ENCODE assay signal across 18 cellular contexts in the genomic region with DNA sequence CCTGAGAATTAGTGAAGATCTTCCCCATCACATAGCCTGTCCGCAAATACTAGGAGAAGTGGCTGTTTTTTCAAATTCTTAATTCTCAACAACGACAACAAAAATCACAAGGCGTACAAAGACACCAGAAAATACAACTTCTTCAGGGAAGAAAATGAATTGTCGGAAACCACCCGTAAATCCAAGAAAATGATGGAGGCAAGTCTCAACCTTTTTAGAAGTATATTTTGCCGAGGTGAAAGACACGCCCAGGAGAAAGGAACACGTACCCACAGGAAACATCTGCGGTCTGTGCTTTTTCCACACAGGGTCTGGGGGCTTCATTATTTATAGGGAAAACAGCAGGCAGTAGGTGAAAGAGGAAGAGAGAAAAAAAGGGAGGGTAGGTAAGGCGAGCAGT.
A peak's percentile ranks its signal among the peaks of the same experiment; 100 is the strongest.
DNase-seq lines count a peak whose midpoint lies in the region; ATAC-seq and TF ChIP-seq lines count a peak whose summit lies in the region.
"Had no signal": no experiment of that assay in that cellular context is flagged by ENCODE, and none has a peak within 500 bp of the region (broad histone marks: within the 10 kb centered on the region; RNA-seq: fewer than 3 reads in every experiment).

No MANE protein-coding gene starts in this region.

- WGBS in HUES64, result 75% methylated on average over 10 of the region's 10 CpGs
- WGBS in hepatocyte (ENCODE audit: low lambda C conversion rate, missing lambda C conversion rate), result 65% methylated on average over 10 of the region's 10 CpGs
- 37 to 42% methylated on average over 10 of the region's 10 CpGs for WGBS in esophagus squamous epithelium, 2 donors

- no peak for TF ChIP-seq EP300 in neural cell (conservative IDR thresholded peaks at IDR 0.05; ENCODE audit: poor library complexity, severe bottlenecking)

- H3K9me2 ChIP-seq in hepatocyte (replicated peaks; ENCODE audit: insufficient read depth) (no peaks in the 10 kb centered on the region), neural cell (ENCODE audit: insufficient read depth, low read length) (no peaks in the 10 kb centered on the region)

- no peak for TF ChIP-seq CTCF in hepatocyte (IDR thresholded peaks at IDR 0.05; ENCODE audit: poor library complexity)
- no peak for TF ChIP-seq CTCF in neural cell (IDR thresholded peaks at IDR 0.05; ENCODE audit: poor library complexity, severe bottlenecking)
- no peak for TF ChIP-seq CTCF in esophagus squamous epithelium (IDR thresholded peaks at IDR 0.05)

- H4K20me1 ChIP-seq in BLaER1, result no peaks in the 10 kb centered on the region
- H4K20me1 ChIP-seq in hepatocyte (ENCODE audit: insufficient read depth, poor library complexity, severe bottlenecking), result no peaks in the 10 kb centered on the region
- H4K20me1 ChIP-seq in neural cell (ENCODE audit: insufficient read depth), result no peaks in the 10 kb centered on the region

- H2AFZ ChIP-seq in hepatocyte (peak overlapping the region; percentile 21), neural cell (ENCODE audit: low read depth, low read length) (no peak overlapping the region)
- H2AFZ ChIP-seq: GM23248 had no signal

- no peak overlapping the region for H3K27ac ChIP-seq in BLaER1
- H3K27ac ChIP-seq in HUES64 (ENCODE audit: low read depth, low read length), result peak overlapping the region; percentile 58
- peak overlapping the region; percentile 65 for H3K27ac ChIP-seq in hepatocyte
- H3K27ac ChIP-seq in neural cell (ENCODE audit: low read length), result peak overlapping the region; percentile 40
- H3K27ac ChIP-seq in esophagus squamous epithelium, result no peak overlapping the region
- H3K27ac ChIP-seq: GM23248, HL-60 had no signal

- ATAC-seq in HG03108 (IDR thresholded peaks at IDR 0.05; ENCODE audit: unreplicated experiment), result no peak

- H3F3A ChIP-seq in neural cell (ENCODE audit: insufficient read depth, low read length, poor library complexity, severe bottlenecking), result no peaks in the 10 kb centered on the region

- peaks cover 42% of the 10 kb centered on the region for H3K4me1 ChIP-seq in BLaER1
- H3K4me1 ChIP-seq in HUES64 (ENCODE audit: insufficient read depth, low read length), result peaks cover 22% of the 10 kb centered on the region
- peaks cover 20% of the 10 kb centered on the region for H3K4me1 ChIP-seq in hepatocyte (ENCODE audit: insufficient read depth)
- H3K4me1 ChIP-seq in esophagus squamous epithelium, result no peaks in the 10 kb centered on the region

- no peak for TF ChIP-seq RAD21 in neural cell (conservative IDR thresholded peaks at IDR 0.05)

- intact Hi-C loops in esophagus squamous epithelium (cut with DNase I), result no loop called here

- peaks cover 25% of the 10 kb centered on the region for H3K27me3 ChIP-seq in BLaER1
- no peaks in the 10 kb centered on the region for H3K27me3 ChIP-seq in HUES64 (ENCODE audit: insufficient read depth, low read length)
- H3K27me3 ChIP-seq in hepatocyte, result no peaks in the 10 kb centered on the region
- no peaks in the 10 kb centered on the region for H3K27me3 ChIP-seq in neural cell (ENCODE audit: insufficient read depth, low read depth, low read length)
- peaks cover 0 to 23% (median 0%) of the 10 kb centered on the region in 4 donors for H3K27me3 ChIP-seq in esophagus squamous epithelium

- peak overlapping the region; percentile 83 for H3K4me2 ChIP-seq in BLaER1
- peak overlapping the region; percentile 57 for H3K4me2 ChIP-seq in hepatocyte
- H3K4me2 ChIP-seq in neural cell (ENCODE audit: low read length), result no peak overlapping the region

- H3K9me3 ChIP-seq in BLaER1 (no peaks in the 10 kb centered on the region), HUES64 (ENCODE audit: insufficient read depth, low read depth, low read length) (no peaks in the 10 kb centered on the region), hepatocyte (ENCODE audit: low read depth) (no peaks in the 10 kb centered on the region), neural cell (ENCODE audit: low read length) (no peaks in the 10 kb centered on the region), esophagus squamous epithelium (no peaks in the 10 kb centered on the region)

- DNase-seq in hepatocyte (ENCODE audit: low spot score) (no peak), superior temporal gyrus (ENCODE audit: extremely low spot score) (no peak), esophagus squamous epithelium (lab: John Stamatoyannopoulos, UW) (no peak), glomerular visceral epithelial cell (ENCODE audit: extremely low spot score) (no peak)
- DNase-seq: 8988T; AML-193; C1 segment of cervical spinal cord; Calu3; CD4-positive, alpha-beta T cell; DMS 273 treated with DMSO at 0.1 percent for 48 hours; GM23248; HCEC 1CT; HFFc6 had no signal

- H3K79me2 ChIP-seq in hepatocyte, result no peaks in the 10 kb centered on the region
- no peaks in the 10 kb centered on the region for H3K79me2 ChIP-seq in neural cell (replicated peaks; ENCODE audit: insufficient read depth, low read length)

- no peak for TF ChIP-seq POLR2A in esophagus squamous epithelium (IDR thresholded peaks at IDR 0.05)

- H3K4me3 ChIP-seq in BLaER1 (peak overlapping the region; percentile 4; the same call in 1 of the 2 replicates), HUES64 (ENCODE audit: low read length) (no peak overlapping the region), hepatocyte (no peak overlapping the region), neural cell (ENCODE audit: low read length) (no peak overlapping the region), esophagus squamous epithelium (no peak overlapping the region)
- H3K4me3 ChIP-seq: GM23248 had no signal

- H3K36me3 ChIP-seq in BLaER1 (no peaks in the 10 kb centered on the region), HUES64 (ENCODE audit: insufficient read depth, low read length) (no peaks in the 10 kb centered on the region), hepatocyte (replicated peaks; ENCODE audit: insufficient read depth, low read depth) (no peaks in the 10 kb centered on the region), neural cell (ENCODE audit: insufficient read depth, low read length) (no peaks in the 10 kb centered on the region), esophagus squamous epithelium (no peaks in the 10 kb centered on the region)

- no peak overlapping the region for H3K9ac ChIP-seq in BLaER1
- H3K9ac ChIP-seq in HUES64 (ENCODE audit: low read depth, low read length), result no peak overlapping the region
- no peak overlapping the region for H3K9ac ChIP-seq in neural cell (ENCODE audit: low read length)
- H3K9ac ChIP-seq: GM23248 had no signal

TF ChIP-seq in neural cell, 6 proteins besides CTCF, POLR2A, EP300 and RAD21:
- TF ChIP-seq TAF1 (IDR thresholded peaks at IDR 0.05; ENCODE audit: low read depth) (no peak), REST (IDR thresholded peaks at IDR 0.05; ENCODE audit: borderline replicate concordance) (no peak), MXI1 (conservative IDR thresholded peaks at IDR 0.05; ENCODE audit: poor library complexity, severe bottlenecking) (no peak), EZH2 (IDR thresholded peaks at IDR 0.05; ENCODE audit: borderline replicate concordance, insufficient read depth, low read length, poor library complexity, severe bottlenecking) (no peak), SMC3 (conservative IDR thresholded peaks at IDR 0.05; ENCODE audit: poor library complexity) (no peak), POLR2AphosphoS5 (IDR thresholded peaks at IDR 0.05) (no peak)
TF ChIP-seq in neural cell: peak in this region for 0.

Comparison
In these comparisons a context has a peak if more than half of its experiments do, and no peak if none do; other contexts are left out.
1. H3K27ac ChIP-seq: peak in HUES64 (single experiment), hepatocyte (single experiment) and neural cell (single experiment); none in BLaER1 (single experiment) and esophagus squamous epithelium (0 of 4).